10 cellular contexts compared by ENCODE assay signal in genomic region chr11:46977038-46977818, GRCh38. TPM values are rescaled to one million over a fixed set of nuclear protein-coding genes. Genes with fewer than 3 reads are reported as not detected.
DNase-seq lines count a peak whose midpoint lies in the region; ATAC-seq and TF ChIP-seq lines count a peak whose summit lies in the region.
"Had no signal": no experiment of that assay in that cellular context is flagged by ENCODE, and none has a peak within 500 bp of the region (broad histone marks: within the 10 kb centered on the region; RNA-seq: fewer than 3 reads in every experiment).

No MANE protein-coding gene starts in this region.

- POLR2A ChIA-PET in activated CD4-positive, alpha-beta memory T cell treated with anti-CD3 and anti-CD28 coated beads, Interleukin-2, amount 10 ng/mL, durations not matched to agents 7 days and 5 days (lab: Charles Lee) = no interaction called here
- POLR2A ChIA-PET in naive thymus-derived CD4-positive, alpha-beta T cell (lab: Charles Lee) = no interaction called here

- TF ChIP-seq CTCF in GM23338 (conservative IDR thresholded peaks at IDR 0.05; ENCODE audit: low read depth in 2 of 2) = no peak

- H4K20me1 ChIP-seq in GM23338 (replicated peaks; ENCODE audit: insufficient read depth) = no peaks in the 10 kb centered on the region; the same call in 1 of the 2 replicates

- H3K36me3 ChIP-seq in GM23338 (ENCODE audit: insufficient read depth) = no peaks in the 10 kb centered on the region
- no peaks in the 10 kb centered on the region for H3K36me3 ChIP-seq in naive thymus-derived CD4-positive, alpha-beta T cell (ENCODE audit: control insufficient read depth in 2 of 3, insufficient read depth in 3 of 3, low read length in 3 of 3)
- H3K36me3 ChIP-seq: stomach had no signal

- no peaks in the 10 kb centered on the region for H3K27me3 ChIP-seq in GM23338 (ENCODE audit: insufficient read depth)
- no peaks in the 10 kb centered on the region for H3K27me3 ChIP-seq in right cardiac atrium (ENCODE audit: control insufficient read depth, insufficient read depth)
- H3K27me3 ChIP-seq in naive thymus-derived CD4-positive, alpha-beta T cell (ENCODE audit: control insufficient read depth in 2 of 2, insufficient read depth in 2 of 2, low read length in 2 of 2) = no peaks in the 10 kb centered on the region
- H3K27me3 ChIP-seq: stomach had no signal

- DNase-seq in GM23338 (ENCODE audit: low spot score) (peak; percentile 65), NCI-H748 treated with DMSO at 0.1 percent for 48 hours (lab: John Stamatoyannopoulos, UW) (peak; percentile 39), right cardiac atrium (peak in 1 of 3 donors; percentile 34), pons (ENCODE audit: low spot score) (peak; percentile 95)
- no peak for DNase-seq in stimulated activated naive CD8-positive, alpha-beta T cell treated with anti-CD3 and anti-CD28 coated beads, Interleukin-15, amount 100 ng/mL, for 72 hours
- DNase-seq in activated CD4-positive, alpha-beta memory T cell treated with anti-CD3 and anti-CD28 coated beads, Interleukin-2, amount 10 ng/mL, durations not matched to agents 7 days and 5 days = no peak
- DNase-seq in naive thymus-derived CD4-positive, alpha-beta T cell = no peak
- DNase-seq: SIG-M5, stomach had no signal

- no peaks in the 10 kb centered on the region for H3K9me2 ChIP-seq in GM23338 (ENCODE audit: insufficient read depth)

- H3K79me2 ChIP-seq in GM23338 (replicated peaks; ENCODE audit: insufficient read depth) = no peaks in the 10 kb centered on the region

- peak overlapping the region; percentile 57 for H3K4me2 ChIP-seq in GM23338

- H3K4me3 Mint-ChIP-seq in GM23338 = peak overlapping the region; percentile 27; the same call in 2 of the 3 replicates
- no peak overlapping the region for H3K4me3 Mint-ChIP-seq in stimulated activated naive CD8-positive, alpha-beta T cell treated with anti-CD3 and anti-CD28 coated beads, Interleukin-15, amount 100 ng/mL, for 72 hours
- no peak overlapping the region for H3K4me3 Mint-ChIP-seq in activated CD4-positive, alpha-beta memory T cell treated with anti-CD3 and anti-CD28 coated beads, Interleukin-2, amount 10 ng/mL, durations not matched to agents 7 days and 5 days
- no peak overlapping the region for H3K4me3 Mint-ChIP-seq in naive thymus-derived CD4-positive, alpha-beta T cell

- H2AFZ ChIP-seq in GM23338 = no peak overlapping the region

- no peaks in the 10 kb centered on the region for H3K36me3 Mint-ChIP-seq in GM23338 (ENCODE audit: low read depth)
- peaks cover 3% of the 10 kb centered on the region for H3K36me3 Mint-ChIP-seq in activated CD4-positive, alpha-beta memory T cell treated with anti-CD3 and anti-CD28 coated beads, Interleukin-2, amount 10 ng/mL, durations not matched to agents 7 days and 5 days (ENCODE audit: low read depth)
- peaks cover 0 to 8% (median 0%) of the 10 kb centered on the region in 5 donors for H3K36me3 Mint-ChIP-seq in naive thymus-derived CD4-positive, alpha-beta T cell

- no peaks in the 10 kb centered on the region for H3K9me3 Mint-ChIP-seq in GM23338
- no peaks in the 10 kb centered on the region for H3K9me3 Mint-ChIP-seq in stimulated activated naive CD8-positive, alpha-beta T cell treated with anti-CD3 and anti-CD28 coated beads, Interleukin-15, amount 100 ng/mL, for 72 hours
- no peaks in the 10 kb centered on the region for H3K9me3 Mint-ChIP-seq in activated CD4-positive, alpha-beta memory T cell treated with anti-CD3 and anti-CD28 coated beads, Interleukin-2, amount 10 ng/mL, durations not matched to agents 7 days and 5 days
- H3K9me3 Mint-ChIP-seq in naive thymus-derived CD4-positive, alpha-beta T cell = no peaks in the 10 kb centered on the region
- H3K9me3 Mint-ChIP-seq: activated T-helper 2 cell treated with anti-CD3 and anti-CD28 coated beads, Interferon-gamma antibody, Interleukin-2, Interleukin-4, amounts not matched to agents 10 μg/mL and 5 μg/mL and 100 μg/mL, durations not matched to agents 14 hours and 24 hours and 36 hours had no signal

- ATAC-seq in GM23338 (peak; percentile 95), right cardiac atrium (peak; percentile 36 to 43)
- ATAC-seq in stimulated activated naive CD8-positive, alpha-beta T cell treated with anti-CD3 and anti-CD28 coated beads, Interleukin-15, amount 100 ng/mL, for 72 hours = no peak
- ATAC-seq in naive thymus-derived CD4-positive, alpha-beta T cell = no peak

- no peaks in the 10 kb centered on the region for H3F3A ChIP-seq in GM23338 (replicated peaks; ENCODE audit: low read depth)

- H3K27ac Mint-ChIP-seq in GM23338 = no peak overlapping the region; the same call in 1 of the 2 replicates
- no peak overlapping the region for H3K27ac Mint-ChIP-seq in stimulated activated naive CD8-positive, alpha-beta T cell treated with anti-CD3 and anti-CD28 coated beads, Interleukin-15, amount 100 ng/mL, for 72 hours
- H3K27ac Mint-ChIP-seq in activated CD4-positive, alpha-beta memory T cell treated with anti-CD3 and anti-CD28 coated beads, Interleukin-2, amount 10 ng/mL, durations not matched to agents 7 days and 5 days = no peak overlapping the region
- no peak overlapping the region for H3K27ac Mint-ChIP-seq in naive thymus-derived CD4-positive, alpha-beta T cell
- H3K27ac Mint-ChIP-seq: activated T-helper 2 cell treated with anti-CD3 and anti-CD28 coated beads, Interferon-gamma antibody, Interleukin-2, Interleukin-4, amounts not matched to agents 10 μg/mL and 5 μg/mL and 100 μg/mL, durations not matched to agents 14 hours and 24 hours and 36 hours had no signal

- WGBS in right cardiac atrium = 53% methylated on average over 8 of the region's 8 CpGs

- intact Hi-C loops in right cardiac atrium (cut with DNase I) = no loop called here
- intact Hi-C loops in naive thymus-derived CD4-positive, alpha-beta T cell (cut with micrococcal nuclease) = no loop called here

- no peak overlapping the region for H3K27ac ChIP-seq in GM23338 (ENCODE audit: low read depth)
- no peak overlapping the region for H3K27ac ChIP-seq in right cardiac atrium (ENCODE audit: low read length)
- no peak overlapping the region for H3K27ac ChIP-seq in naive thymus-derived CD4-positive, alpha-beta T cell (ENCODE audit: low read depth, low read length)
- H3K27ac ChIP-seq: stomach had no signal

- H3K9me3 ChIP-seq in right cardiac atrium (ENCODE audit: control insufficient read depth, low read length) = no peaks in the 10 kb centered on the region
- H3K9me3 ChIP-seq in naive thymus-derived CD4-positive, alpha-beta T cell (ENCODE audit: control insufficient read depth in 2 of 3, low read length in 3 of 3) = no peaks in the 10 kb centered on the region
- H3K9me3 ChIP-seq: stomach had no signal

- H3K27me3 Mint-ChIP-seq in GM23338 (ENCODE audit: insufficient read depth, low read depth, poor library complexity) = peaks cover 6% of the 10 kb centered on the region
- H3K27me3 Mint-ChIP-seq in stimulated activated naive CD8-positive, alpha-beta T cell treated with anti-CD3 and anti-CD28 coated beads, Interleukin-15, amount 100 ng/mL, for 72 hours = no peaks in the 10 kb centered on the region
- no peaks in the 10 kb centered on the region for H3K27me3 Mint-ChIP-seq in activated CD4-positive, alpha-beta memory T cell treated with anti-CD3 and anti-CD28 coated beads, Interleukin-2, amount 10 ng/mL, durations not matched to agents 7 days and 5 days
- H3K27me3 Mint-ChIP-seq in naive thymus-derived CD4-positive, alpha-beta T cell = no peaks in the 10 kb centered on the region

- H3K4me3 ChIP-seq in GM23338 (peak overlapping the region; percentile 23; the same call in 1 of the 2 replicates), right cardiac atrium (ENCODE audit: low read length) (no peak overlapping the region)
- no peak overlapping the region for H3K4me3 ChIP-seq in naive thymus-derived CD4-positive, alpha-beta T cell (ENCODE audit: low read length)
- H3K4me3 ChIP-seq: stomach had no signal

- H3K4me1 ChIP-seq in GM23338 (ENCODE audit: insufficient read depth) (peaks cover 23% of the 10 kb centered on the region), right cardiac atrium (ENCODE audit: control insufficient read depth, insufficient read depth, low read length) (no peaks in the 10 kb centered on the region)
- H3K4me1 ChIP-seq in naive thymus-derived CD4-positive, alpha-beta T cell (ENCODE audit: control insufficient read depth in 2 of 2, insufficient read depth in 2 of 2, low read length in 2 of 2) = no peaks in the 10 kb centered on the region

- CTCF ChIA-PET in activated CD4-positive, alpha-beta memory T cell treated with anti-CD3 and anti-CD28 coated beads, Interleukin-2, amount 10 ng/mL, durations not matched to agents 7 days and 5 days (lab: Charles Lee) = interaction anchor here (1.1 kb wide), 1 partner anchor 176 kb away, joined by 6 read pairs; no protein-coding TSS in a partner anchor
- CTCF ChIA-PET in naive thymus-derived CD4-positive, alpha-beta T cell (lab: Charles Lee) = no interaction called here

- H3K4me1 Mint-ChIP-seq in GM23338 = peaks cover 29% of the 10 kb centered on the region
- peaks cover 13% of the 10 kb centered on the region for H3K4me1 Mint-ChIP-seq in stimulated activated naive CD8-positive, alpha-beta T cell treated with anti-CD3 and anti-CD28 coated beads, Interleukin-15, amount 100 ng/mL, for 72 hours
- H3K4me1 Mint-ChIP-seq in activated CD4-positive, alpha-beta memory T cell treated with anti-CD3 and anti-CD28 coated beads, Interleukin-2, amount 10 ng/mL, durations not matched to agents 7 days and 5 days = peaks cover 14% of the 10 kb centered on the region
- peaks cover 0 to 10% (median 4%) of the 10 kb centered on the region in 7 donors for H3K4me1 Mint-ChIP-seq in naive thymus-derived CD4-positive, alpha-beta T cell

RNA-seq across cellular contexts. Expression of gene CSTPP1, which starts 40.7 kb away (rescaled TPM):
- 18.5 and 42.6 TPM in 2 replicates for total RNA-seq in GM23338 (2014; rRNA removed; shearing (Covaris generic))
- polyA plus RNA-seq in GM23338 (2016; fragmentation: Nextera tagmentation; extraction: Ambion mirVana) (22.2 and 23.5 TPM in 2 replicates), right cardiac atrium (14.5 TPM)
- total RNA-seq in right cardiac atrium = 10 to 100 TPM; 12.7 to 17.5 (median 16.3) TPM
- total RNA-seq in activated CD4-positive, alpha-beta memory T cell treated with anti-CD3 and anti-CD28 coated beads, Interleukin-2, amount 10 ng/mL, durations not matched to agents 7 days and 5 days = 10 to 100 TPM; 16.7 to 20.4 TPM
- total RNA-seq in naive thymus-derived CD4-positive, alpha-beta T cell = 10 to 100 TPM in 4 of 5 experiments, 1 to 10 TPM in 1; 9.3 to 18.6 (median 16.1) TPM
- polyA plus RNA-seq in naive thymus-derived CD4-positive, alpha-beta T cell = 10 to 100 TPM; 15.2 to 17.0 TPM

RNA-seq across cellular contexts. Expression of gene LRP4, which starts 58.9 kb away (rescaled TPM):
- total RNA-seq in GM23338 (2014; rRNA removed; shearing (Covaris generic)) = 14.5 and 18.4 TPM in 2 replicates
- polyA plus RNA-seq in GM23338 (2016; fragmentation: Nextera tagmentation; extraction: Ambion mirVana) (6.0 and 6.4 TPM in 2 replicates), right cardiac atrium (14.6 TPM)
- total RNA-seq in right cardiac atrium = 10 to 100 TPM; 21.8 to 32.3 (median 29.2) TPM
- under 1 TPM in 1 of 2 experiments, not detected in 1; 0.05 TPM for total RNA-seq in activated CD4-positive, alpha-beta memory T cell treated with anti-CD3 and anti-CD28 coated beads, Interleukin-2, amount 10 ng/mL, durations not matched to agents 7 days and 5 days
- not detected for total RNA-seq in naive thymus-derived CD4-positive, alpha-beta T cell
- polyA plus RNA-seq in naive thymus-derived CD4-positive, alpha-beta T cell = not detected

Comparison
In these comparisons a context has a peak if more than half of its experiments do, and no peak if none do; other contexts are left out.
1. ATAC-seq: peak in GM23338 (single experiment) and right cardiac atrium (2 of 2); none in stimulated activated naive CD8-positive, alpha-beta T cell treated with anti-CD3 and anti-CD28 coated beads, Interleukin-15, amount 100 ng/mL, for 72 hours (single experiment) and naive thymus-derived CD4-positive, alpha-beta T cell (single experiment).
2. DNase-seq: peak in GM23338 (single experiment), NCI-H748 treated with DMSO at 0.1 percent for 48 hours (single experiment) and pons (single experiment); none in stimulated activated naive CD8-positive, alpha-beta T cell treated with anti-CD3 and anti-CD28 coated beads, Interleukin-15, amount 100 ng/mL, for 72 hours (0 of 2), activated CD4-positive, alpha-beta memory T cell treated with anti-CD3 and anti-CD28 coated beads, Interleukin-2, amount 10 ng/mL, durations not matched to agents 7 days and 5 days (single experiment) and naive thymus-derived CD4-positive, alpha-beta T cell (0 of 9).
3. RNA of gene LRP4, which starts 58.9 kb away (total RNA-seq): 21.8 to 32.3 TPM in right cardiac atrium and 14.5 to 18.4 TPM in GM23338; 0.05 TPM in activated CD4-positive, alpha-beta memory T cell treated with anti-CD3 and anti-CD28 coated beads, Interleukin-2, amount 10 ng/mL, durations not matched to agents 7 days and 5 days and not detected in naive thymus-derived CD4-positive, alpha-beta T cell; every median in the first group is over 10 times any median in the second.